Comparison of ENCODE assay signal across 12 cellular contexts in the genomic region with DNA sequence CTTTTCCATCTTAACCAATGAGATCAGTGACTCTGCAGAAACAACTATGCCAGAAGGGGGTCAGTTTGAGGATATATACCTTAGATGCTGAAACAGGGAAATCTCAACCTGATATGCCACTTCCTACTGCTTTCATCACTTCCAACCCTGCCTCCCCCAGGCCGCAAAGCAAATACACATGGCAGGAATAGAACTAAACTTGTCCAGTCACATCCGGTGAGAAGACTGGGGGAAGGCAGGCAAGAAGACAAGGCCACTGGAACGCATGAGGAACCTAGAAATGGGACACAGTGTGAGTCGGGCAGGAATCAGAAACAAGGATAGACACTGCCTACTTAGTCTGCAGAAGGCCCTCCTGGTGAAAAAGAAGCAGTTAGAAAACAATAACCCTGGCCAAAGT.
DNase-seq lines count a peak whose midpoint lies in the region; ATAC-seq and TF ChIP-seq lines count a peak whose summit lies in the region.
"Had no signal": no experiment of that assay in that cellular context is flagged by ENCODE, and none has a peak within 500 bp of the region (broad histone marks: within the 10 kb centered on the region; RNA-seq: fewer than 3 reads in every experiment).

No MANE protein-coding gene starts in this region.

- intact Hi-C loops in dendritic cell treated with granulocyte-macrophage colony-stimulating factor and Interleukin-4, amounts not matched to agents 40 ng/mL and 50 ng/mL, for 4 days (cut with micrococcal nuclease): no loop called here
- intact Hi-C loops in naive thymus-derived CD4-positive, alpha-beta T cell (cut with micrococcal nuclease): loop anchor here in 1 of 2 donors (10.0 kb wide), 1 partner anchor 47 kb away; no protein-coding TSS in a partner anchor
- intact Hi-C loops in CD4-positive, alpha-beta T cell (cut with DNase I, micrococcal nuclease): no loop called here

- H3K4me3 Mint-ChIP-seq in dendritic cell treated with granulocyte-macrophage colony-stimulating factor and Interleukin-4, amounts not matched to agents 40 ng/mL and 50 ng/mL, for 4 days: no peak overlapping the region
- H3K4me3 Mint-ChIP-seq in naive thymus-derived CD4-positive, alpha-beta T cell: no peak overlapping the region
- H3K4me3 Mint-ChIP-seq in CD4-positive, alpha-beta T cell: no peak overlapping the region
- H3K4me3 Mint-ChIP-seq: brain had no signal

- TF ChIP-seq CTCF in CD4-positive, alpha-beta T cell (IDR thresholded peaks at IDR 0.05): no peak

- POLR2A ChIA-PET in naive thymus-derived CD4-positive, alpha-beta T cell (lab: Charles Lee): no interaction called here
- POLR2A ChIA-PET in CD4-positive, alpha-beta T cell (lab: Charles Lee): no interaction called here

- H3K27ac Mint-ChIP-seq in dendritic cell treated with granulocyte-macrophage colony-stimulating factor and Interleukin-4, amounts not matched to agents 40 ng/mL and 50 ng/mL, for 4 days: peak overlapping the region; percentile 77
- H3K27ac Mint-ChIP-seq in naive thymus-derived CD4-positive, alpha-beta T cell: peak overlapping the region in 2 of 9 donors; percentile 34 to 38
- no peak overlapping the region for H3K27ac Mint-ChIP-seq in CD4-positive, alpha-beta T cell
- H3K27ac Mint-ChIP-seq: brain had no signal

- CTCF ChIA-PET in naive thymus-derived CD4-positive, alpha-beta T cell (lab: Charles Lee): interaction anchor here (0.9 kb wide), 1 partner anchor 13 kb away, joined by 3 read pairs; no protein-coding TSS in a partner anchor
- CTCF ChIA-PET in CD4-positive, alpha-beta T cell (lab: Charles Lee): no interaction called here

- no peak overlapping the region for H3K27ac ChIP-seq in naive thymus-derived CD4-positive, alpha-beta T cell (ENCODE audit: low read depth, low read length)
- H3K27ac ChIP-seq in CD4-positive, alpha-beta T cell (ENCODE audit: low read depth, low read length): no peak overlapping the region
- H3K27ac ChIP-seq: stomach had no signal

- H3K4me3 ChIP-seq in naive thymus-derived CD4-positive, alpha-beta T cell (ENCODE audit: low read length): no peak overlapping the region
- no peak overlapping the region for H3K4me3 ChIP-seq in MG63
- H3K4me3 ChIP-seq: stomach had no signal

- H3K27me3 ChIP-seq in naive thymus-derived CD4-positive, alpha-beta T cell (ENCODE audit: control insufficient read depth in 2 of 2, insufficient read depth in 2 of 2, low read length in 2 of 2): no peaks in the 10 kb centered on the region
- no peaks in the 10 kb centered on the region for H3K27me3 ChIP-seq in MG63
- H3K27me3 ChIP-seq in CD4-positive, alpha-beta T cell (ENCODE audit: control insufficient read depth, insufficient read depth, low read length): no peaks in the 10 kb centered on the region
- H3K27me3 ChIP-seq: stomach had no signal

- peak; percentile 64 for ATAC-seq in naive thymus-derived CD4-positive, alpha-beta T cell
- ATAC-seq in HG03139 (IDR thresholded peaks at IDR 0.05; ENCODE audit: unreplicated experiment): no peak
- ATAC-seq in CD4-positive, alpha-beta T cell (ENCODE audit: poor library complexity): no peak

- peaks cover 16% of the 10 kb centered on the region for H3K36me3 Mint-ChIP-seq in dendritic cell treated with granulocyte-macrophage colony-stimulating factor and Interleukin-4, amounts not matched to agents 40 ng/mL and 50 ng/mL, for 4 days (ENCODE audit: low read depth)
- peaks cover 0 to 10% (median 3%) of the 10 kb centered on the region in 5 donors for H3K36me3 Mint-ChIP-seq in naive thymus-derived CD4-positive, alpha-beta T cell
- H3K36me3 Mint-ChIP-seq in CD4-positive, alpha-beta T cell (ENCODE audit: low read depth): no peaks in the 10 kb centered on the region

- H3K9me3 ChIP-seq in naive thymus-derived CD4-positive, alpha-beta T cell (ENCODE audit: control insufficient read depth in 2 of 3, low read length in 3 of 3): no peaks in the 10 kb centered on the region
- H3K9me3 ChIP-seq in MG63: no peaks in the 10 kb centered on the region
- H3K9me3 ChIP-seq in CD4-positive, alpha-beta T cell (ENCODE audit: control insufficient read depth, low read length): no peaks in the 10 kb centered on the region
- H3K9me3 ChIP-seq: stomach had no signal

- H3K9me3 Mint-ChIP-seq in dendritic cell treated with granulocyte-macrophage colony-stimulating factor and Interleukin-4, amounts not matched to agents 40 ng/mL and 50 ng/mL, for 4 days: no peaks in the 10 kb centered on the region
- no peaks in the 10 kb centered on the region for H3K9me3 Mint-ChIP-seq in naive thymus-derived CD4-positive, alpha-beta T cell
- H3K9me3 Mint-ChIP-seq in CD4-positive, alpha-beta T cell: no peaks in the 10 kb centered on the region
- H3K9me3 Mint-ChIP-seq: brain had no signal

- H3K4me1 ChIP-seq in naive thymus-derived CD4-positive, alpha-beta T cell (ENCODE audit: control insufficient read depth in 2 of 2, insufficient read depth in 2 of 2, low read length in 2 of 2): no peaks in the 10 kb centered on the region

- H3K27me3 Mint-ChIP-seq in dendritic cell treated with granulocyte-macrophage colony-stimulating factor and Interleukin-4, amounts not matched to agents 40 ng/mL and 50 ng/mL, for 4 days: no peaks in the 10 kb centered on the region
- H3K27me3 Mint-ChIP-seq in naive thymus-derived CD4-positive, alpha-beta T cell: no peaks in the 10 kb centered on the region
- no peaks in the 10 kb centered on the region for H3K27me3 Mint-ChIP-seq in CD4-positive, alpha-beta T cell
- H3K27me3 Mint-ChIP-seq: brain had no signal

- no peaks in the 10 kb centered on the region for H3K36me3 ChIP-seq in naive thymus-derived CD4-positive, alpha-beta T cell (ENCODE audit: control insufficient read depth in 2 of 3, insufficient read depth in 3 of 3, low read length in 3 of 3)
- H3K36me3 ChIP-seq in MG63: no peaks in the 10 kb centered on the region
- H3K36me3 ChIP-seq: stomach had no signal

- DNase-seq in GF-D8 (lab: John Stamatoyannopoulos, UW) (peak; percentile 74), NOMO-1 (lab: John Stamatoyannopoulos, UW; ENCODE audit: unreplicated experiment in 2 of 2) (peak; percentile 86 to 90), MG63 (no peak), inferior parietal cortex (ENCODE audit: extremely low spot score) (no peak)
- DNase-seq in naive thymus-derived CD4-positive, alpha-beta T cell: no peak
- DNase-seq in CD4-positive, alpha-beta T cell: no peak
- DNase-seq: activated CD4-positive, alpha-beta T cell treated with anti-CD3 and anti-CD28 coated beads for 1 hour; NCI-H524; stomach had no signal

- peaks cover 65% of the 10 kb centered on the region for H3K4me1 Mint-ChIP-seq in dendritic cell treated with granulocyte-macrophage colony-stimulating factor and Interleukin-4, amounts not matched to agents 40 ng/mL and 50 ng/mL, for 4 days (ENCODE audit: low read depth)
- peaks cover 11 to 47% (median 27%) of the 10 kb centered on the region in 7 donors for H3K4me1 Mint-ChIP-seq in naive thymus-derived CD4-positive, alpha-beta T cell
- H3K4me1 Mint-ChIP-seq in CD4-positive, alpha-beta T cell (ENCODE audit: low read depth): peaks cover 46% of the 10 kb centered on the region

Comparison
In these comparisons a context has a peak if more than half of its experiments do, and no peak if none do; other contexts are left out.
1. DNase-seq: peak in GF-D8 (single experiment) and NOMO-1 (2 of 2); none in naive thymus-derived CD4-positive, alpha-beta T cell (0 of 9), MG63 (single experiment), inferior parietal cortex (single experiment) and CD4-positive, alpha-beta T cell (0 of 10).